Comparison of ENCODE assay signal across 17 cellular contexts in the genomic region with DNA sequence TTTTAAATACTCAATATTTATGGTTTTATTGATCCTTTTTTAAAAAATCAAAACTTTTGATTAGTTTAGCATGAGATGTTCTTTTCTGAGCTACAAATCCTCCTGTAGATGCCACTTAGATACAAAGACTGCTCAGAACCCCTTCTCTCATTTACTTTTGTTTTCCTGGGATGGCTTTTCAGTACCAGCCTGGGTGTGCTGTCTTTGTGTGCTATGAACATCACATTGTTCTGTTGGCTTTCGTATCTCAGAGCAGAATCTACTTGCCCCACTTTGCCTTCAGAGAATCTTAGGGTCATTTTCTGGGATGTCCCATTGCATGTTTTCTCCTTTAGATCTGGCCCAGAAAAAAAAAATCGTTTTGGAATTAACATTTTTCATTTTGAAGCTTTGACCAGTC.
"Had no signal": no experiment of that assay in that cellular context is flagged by ENCODE, and none has a peak within 500 bp of the region (broad histone marks: within the 10 kb centered on the region; RNA-seq: fewer than 3 reads in every experiment).

No MANE protein-coding gene starts in this region.

- ATAC-seq: heart right ventricle, left lobe of liver, pancreas, upper lobe of right lung had no signal

- FAIRE-seq: pancreas had no signal

- H3K27ac ChIP-seq: coronary artery, heart right ventricle, pancreas, prostate gland, sigmoid colon, skin epidermis, testis, tibial nerve, upper lobe of right lung, vagina had no signal

- H3K4me1 ChIP-seq: pancreas, prostate gland, sigmoid colon, testis, tibial nerve, upper lobe of right lung, vagina had no signal

- H3K9me3 ChIP-seq: heart right ventricle, pancreas, prostate gland, sigmoid colon, testis, tibial nerve, upper lobe of right lung, vagina had no signal

- H3K4me3 ChIP-seq: coronary artery, heart right ventricle, pancreas, prostate gland, sigmoid colon, skin epidermis, testis, tibial nerve, upper lobe of right lung, vagina had no signal

- DNase-seq: effector CD8-positive, alpha-beta T cell; foreskin melanocyte; heart right ventricle; naive B cell; occipital lobe; pancreas; retina; sigmoid colon; stimulated activated naive CD4-positive, alpha-beta T cell; testis; upper lobe of right lung had no signal

- H3K27me3 ChIP-seq: heart right ventricle, pancreas, sigmoid colon, testis, tibial nerve, upper lobe of right lung, vagina had no signal

- H3K36me3 ChIP-seq: pancreas, prostate gland, sigmoid colon, tibial nerve, upper lobe of right lung, vagina had no signal
